1 cellular context compared by ENCODE assay signal in the genomic region with DNA sequence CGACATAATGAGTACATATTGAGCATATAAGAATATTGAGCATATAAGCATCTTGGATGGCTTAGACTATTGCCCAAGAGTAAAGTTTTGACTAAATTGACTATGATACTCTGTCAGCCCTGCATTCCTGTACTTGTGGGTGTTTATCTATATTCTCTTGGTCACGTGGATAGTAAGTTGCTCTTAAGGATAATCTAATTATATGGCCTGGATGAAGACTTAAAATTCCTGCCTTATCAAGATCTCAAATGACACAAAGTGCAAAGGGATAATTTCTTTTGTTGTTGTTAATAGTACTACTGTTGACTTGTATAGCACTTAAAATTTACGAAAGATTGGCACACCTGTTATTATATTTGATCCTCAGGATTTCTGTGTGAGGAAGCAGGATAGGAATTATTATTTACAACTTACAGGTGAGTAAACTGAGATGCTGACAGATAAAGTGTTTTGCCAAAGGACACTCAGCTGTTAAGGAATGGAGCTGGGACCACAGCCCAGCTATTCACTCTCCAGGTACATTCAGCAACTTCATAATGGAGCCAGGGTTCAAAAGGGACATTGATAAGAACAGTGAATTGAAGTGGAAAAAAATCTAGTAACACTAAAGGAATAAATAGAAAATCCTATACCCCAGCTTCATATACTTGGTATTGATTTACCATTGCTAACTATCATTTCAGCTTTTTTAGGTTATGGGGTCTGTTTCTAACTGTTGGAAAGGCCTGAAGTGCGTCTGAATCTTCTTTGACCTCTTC.
TF ChIP-seq lines count a peak whose summit lies in the region.

No MANE protein-coding gene starts in this region.

TF ChIP-seq in K562, 482 proteins besides CTCF, POLR2A, EP300 and RAD21:
- no peak for TF ChIP-seq ZNF644 (tag; IDR thresholded peaks at IDR 0.05; ENCODE audit: low read depth)
- TF ChIP-seq, protein P1, sequence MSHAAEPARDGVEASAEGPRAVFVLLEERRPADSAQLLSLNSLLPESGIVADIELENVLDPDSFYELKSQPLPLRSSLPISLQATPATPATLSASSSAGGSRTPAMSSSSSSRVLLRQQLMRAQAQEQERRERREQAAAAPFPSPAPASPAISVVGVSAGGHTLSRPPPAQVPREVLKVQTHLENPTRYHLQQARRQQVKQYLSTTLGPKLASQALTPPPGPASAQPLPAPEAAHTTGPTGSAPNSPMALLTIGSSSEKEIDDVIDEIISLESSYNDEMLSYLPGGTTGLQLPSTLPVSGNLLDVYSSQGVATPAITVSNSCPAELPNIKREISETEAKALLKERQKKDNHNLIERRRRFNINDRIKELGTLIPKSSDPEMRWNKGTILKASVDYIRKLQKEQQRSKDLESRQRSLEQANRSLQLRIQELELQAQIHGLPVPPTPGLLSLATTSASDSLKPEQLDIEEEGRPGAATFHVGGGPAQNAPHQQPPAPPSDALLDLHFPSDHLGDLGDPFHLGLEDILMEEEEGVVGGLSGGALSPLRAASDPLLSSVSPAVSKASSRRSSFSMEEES (CRISPR knock-in tag; IDR thresholded peaks at IDR 0.05): peak; percentile 8; the same call in 1 of the 2 replicates
